23 cellular contexts compared by ENCODE assay signal in genomic region chr2:96072746-96073145, GRCh38. TPM values are rescaled to one million over a fixed set of nuclear protein-coding genes. Genes with fewer than 3 reads are reported as not detected.
A peak's percentile ranks its signal among the peaks of the same experiment; 100 is the strongest.
DNase-seq lines count a peak whose midpoint lies in the region; ATAC-seq and TF ChIP-seq lines count a peak whose summit lies in the region.
"Had no signal": no experiment of that assay in that cellular context is flagged by ENCODE, and none has a peak within 500 bp of the region (broad histone marks: within the 10 kb centered on the region; RNA-seq: fewer than 3 reads in every experiment).

No MANE protein-coding gene starts in this region.

- H3K4me1 ChIP-seq in SJCRH30 (peaks cover 17% of the 10 kb centered on the region), left lung (no peaks in the 10 kb centered on the region), mesendoderm (ENCODE audit: control insufficient read depth, low read depth, low read length) (no peaks in the 10 kb centered on the region)
- H3K4me1 ChIP-seq: parathyroid adenoma had no signal

- H3K9me3 ChIP-seq in SJCRH30 (replicated peaks) (0 out of 2 replicates have a peak, but pooled peaks cover 8% of the 10 kb centered on the region), left lung (peaks cover 0 to 17% of the 10 kb centered on the region in 2 donors)
- H3K9me3 ChIP-seq: thoracic aorta had no signal

- H3K4me3 ChIP-seq in SJCRH30 (no peak overlapping the region), left lung (no peak overlapping the region), mesendoderm (ENCODE audit: low read length) (no peak overlapping the region)
- H3K4me3 ChIP-seq: BLaER1 treated with 17β-estradiol and CSF1 and Interleukin-3, amounts not matched to agents 10 nM and 100 nM; PC-9; smooth muscle cell; thoracic aorta had no signal

- peak; percentile 78 for ATAC-seq in left lung
- ATAC-seq: HCT116; HepG2; stimulated activated naive CD8-positive, alpha-beta T cell treated with anti-CD3 and anti-CD28 coated beads, Interleukin-15, Interleukin-2, amounts not matched to agents 100 U/mL and 50 U/mL, for 24 hours; T-helper 17 cell had no signal

- H3K36me3 ChIP-seq in SJCRH30 = no peaks in the 10 kb centered on the region; the same call in 1 of the 2 replicates
- H3K36me3 ChIP-seq in left lung = no peaks in the 10 kb centered on the region
- H3K36me3 ChIP-seq in mesendoderm (ENCODE audit: control insufficient read depth, insufficient read depth, low read length) = no peaks in the 10 kb centered on the region
- H3K36me3 ChIP-seq: BLaER1 treated with 17β-estradiol and CSF1 and Interleukin-3, amounts not matched to agents 10 nM and 100 nM; thoracic aorta had no signal

- no peaks in the 10 kb centered on the region for H3K27me3 ChIP-seq in SJCRH30
- no peaks in the 10 kb centered on the region for H3K27me3 ChIP-seq in left lung
- H3K27me3 ChIP-seq in mesendoderm (ENCODE audit: insufficient read depth, low read length, poor library complexity) = no peaks in the 10 kb centered on the region
- H3K27me3 ChIP-seq: BLaER1 treated with 17β-estradiol and CSF1 and Interleukin-3, amounts not matched to agents 10 nM and 100 nM had no signal

- no peak overlapping the region for H3K18ac ChIP-seq in mesendoderm (ENCODE audit: low read length)

- H3K56ac ChIP-seq in mesendoderm (ENCODE audit: low read length) = no peak overlapping the region

- H3K79me2 ChIP-seq in mesendoderm (ENCODE audit: control insufficient read depth, insufficient read depth, low read length) = no peaks in the 10 kb centered on the region
- H3K79me2 ChIP-seq: parathyroid adenoma had no signal

- no peak overlapping the region for H3K4ac ChIP-seq in mesendoderm (ENCODE audit: low read depth, low read length)

- H4K5ac ChIP-seq in mesendoderm (ENCODE audit: low read length) = no peak overlapping the region

- H2AK5ac ChIP-seq in mesendoderm (ENCODE audit: low read length) = no peak overlapping the region

- no peak overlapping the region for H2BK15ac ChIP-seq in mesendoderm (replicated peaks; ENCODE audit: low read depth)

- intact Hi-C loops in left lung (cut with DNase I) = no loop called here

- no peak for DNase-seq in SJCRH30
- DNase-seq in caudate nucleus (lab: John Stamatoyannopoulos, UW) = peak in 8 of 61 donors; percentile 15 to 38 (median 24)
- no peak for DNase-seq in left lung
- no peak for DNase-seq in substantia nigra (lab: John Stamatoyannopoulos, UW)
- DNase-seq in NCI-H345 (lab: John Stamatoyannopoulos, UW) = no peak
- DNase-seq in mesendoderm = no peak
- DNase-seq in GM10266 (ENCODE audit: extremely low spot score) = no peak
- DNase-seq: activated naive CD4-positive, alpha-beta T cell treated with anti-CD3 and anti-CD28 coated beads for 36 hours; effector CD4-positive, alpha-beta T cell; Kasumi-1; NCI-H1417 treated with DMSO at 0.1 percent for 48 hours; NCI-H526 treated with DMSO at 0.1 percent for 48 hours; nephron progenitor cell; stimulated activated naive CD8-positive, alpha-beta T cell treated with anti-CD3 and anti-CD28 coated beads, Interleukin-15, Interleukin-2, amounts not matched to agents 100 U/mL and 50 U/mL, for 24 hours; T-helper 17 cell had no signal

- H2BK120ac ChIP-seq in mesendoderm (ENCODE audit: low read depth, low read length) = no peak overlapping the region

- no peak for TF ChIP-seq CTCF in left lung (IDR thresholded peaks at IDR 0.05)
- TF ChIP-seq CTCF in GM10266 (IDR thresholded peaks at IDR 0.05; ENCODE audit: control insufficient read depth, insufficient read depth, low read depth, missing control alignments) = no peak

- no peak overlapping the region for H2BK5ac ChIP-seq in mesendoderm (ENCODE audit: low read length)

- no peak overlapping the region for H3K4me2 ChIP-seq in mesendoderm (ENCODE audit: low read length)
- H3K4me2 ChIP-seq: BLaER1 treated with 17β-estradiol and CSF1 and Interleukin-3, amounts not matched to agents 10 nM and 100 nM; PC-9; smooth muscle cell had no signal

- WGBS in mesendoderm (ENCODE audit: extremely low coverage, insufficient coverage, low lambda C conversion rate) = no CpG with 5 or more reads among the region's 11 CpGs

- H3K23ac ChIP-seq in mesendoderm (ENCODE audit: low read length) = no peak overlapping the region

- H3K27ac ChIP-seq in SJCRH30 (peak overlapping the region; percentile 86), caudate nucleus (ENCODE audit: low read depth, low read length) (peak overlapping the region; percentile 87), left lung (no peak overlapping the region), substantia nigra (ENCODE audit: low read depth, low read length, poor library complexity, severe bottlenecking) (peak overlapping the region; percentile 66), mesendoderm (ENCODE audit: low read depth, low read length) (no peak overlapping the region)
- H3K27ac ChIP-seq: BLaER1 treated with 17β-estradiol and CSF1 and Interleukin-3, amounts not matched to agents 10 nM and 100 nM; parathyroid adenoma; PC-9 had no signal

- H3K79me1 ChIP-seq in mesendoderm (ENCODE audit: low read length) = no peaks in the 10 kb centered on the region

- H4K8ac ChIP-seq in mesendoderm (ENCODE audit: low read depth, low read length) = no peak overlapping the region

- H3K9ac ChIP-seq in mesendoderm (ENCODE audit: low read length) = no peak overlapping the region
- H3K9ac ChIP-seq: BLaER1 treated with 17β-estradiol and CSF1 and Interleukin-3, amounts not matched to agents 10 nM and 100 nM; parathyroid adenoma had no signal

RNA-seq across cellular contexts. Expression of gene GPAT2, which starts 38.0 kb away (rescaled TPM):
- total RNA-seq in SJCRH30 (2014; rRNA removed; shearing (Covaris generic)) = 0.05 and 0.08 TPM in 2 replicates
- total RNA-seq in left lung = 1 to 10 TPM; 2.8 to 7.3 TPM
- polyA plus RNA-seq in mesendoderm (2013, experiment 1 of 2) = 0.28 TPM
- 0.39 TPM for polyA plus RNA-seq in mesendoderm (2013, experiment 2 of 2)
- total RNA-seq: HepG2, smooth muscle cell had no signal
- polyA plus RNA-seq: HepG2 had no signal

RNA-seq across cellular contexts. Expression of gene ADRA2B, which starts 43.6 kb away (rescaled TPM):
- not detected in 2 replicates for total RNA-seq in SJCRH30 (2014; rRNA removed; shearing (Covaris generic))
- total RNA-seq in left lung = under 1 TPM; 0.20 to 0.34 TPM
- 0.51 TPM for polyA plus RNA-seq in mesendoderm (2013, experiment 1 of 2)
- 0.59 TPM for polyA plus RNA-seq in mesendoderm (2013, experiment 2 of 2)
- total RNA-seq: HepG2, lung microvascular endothelial cell had no signal
- polyA plus RNA-seq: HepG2 had no signal

Comparison
In these comparisons a context has a peak if more than half of its experiments do, and no peak if none do; other contexts are left out.
1. H3K27ac ChIP-seq: peak in SJCRH30 (single experiment), caudate nucleus (single experiment) and substantia nigra (single experiment); none in left lung (0 of 2) and mesendoderm (single experiment).